9 cellular contexts compared by ENCODE assay signal in genomic region chr20:24470782-24471582, GRCh38. TPM values are rescaled to one million over a fixed set of nuclear protein-coding genes. Genes with fewer than 3 reads are reported as not detected.
DNase-seq lines count a peak whose midpoint lies in the region; ATAC-seq and TF ChIP-seq lines count a peak whose summit lies in the region.
"Had no signal": no experiment of that assay in that cellular context is flagged by ENCODE, and none has a peak within 500 bp of the region (broad histone marks: within the 10 kb centered on the region; RNA-seq: fewer than 3 reads in every experiment).

No MANE protein-coding gene starts in this region.

- no peak overlapping the region for H3K27ac ChIP-seq in CD4-positive, alpha-beta T cell (ENCODE audit: low read depth, low read length)
- H3K27ac ChIP-seq in WERI-Rb-1 (peak overlapping the region; percentile 82), PC-9 (no peak overlapping the region)
- H3K27ac ChIP-seq: VCaP had no signal

- no peaks in the 10 kb centered on the region for H3K9me3 ChIP-seq in CD4-positive, alpha-beta T cell (ENCODE audit: control insufficient read depth, low read length)
- H3K9me3 ChIP-seq in WERI-Rb-1 (ENCODE audit: severe bottlenecking) = no peaks in the 10 kb centered on the region
- no peaks in the 10 kb centered on the region for H3K9me3 ChIP-seq in PC-9 (ENCODE audit: insufficient read depth, low read depth)

- peaks cover 30% of the 10 kb centered on the region for H3K27me3 ChIP-seq in CD4-positive, alpha-beta T cell (ENCODE audit: control insufficient read depth, insufficient read depth, low read length)
- H3K27me3 ChIP-seq in WERI-Rb-1 (ENCODE audit: insufficient read depth, low read depth, severe bottlenecking) (no peaks in the 10 kb centered on the region), PC-9 (ENCODE audit: insufficient read depth, low read depth) (no peaks in the 10 kb centered on the region)

- no peak overlapping the region for H3K27ac Mint-ChIP-seq in CD4-positive, alpha-beta T cell

- H3K9me2 ChIP-seq in PC-9 (ENCODE audit: insufficient read depth) = no peaks in the 10 kb centered on the region

- peak overlapping the region; percentile 74 for H3K4me3 Mint-ChIP-seq in CD4-positive, alpha-beta T cell

- no peak overlapping the region for H2AFZ ChIP-seq in PC-9

- intact Hi-C loops in CD4-positive, alpha-beta T cell (cut with DNase I, micrococcal nuclease) = no loop called here
- intact Hi-C loops in left cardiac atrium (cut with DNase I) = no loop called here
- intact Hi-C loops in posterior vena cava (cut with DNase I) = no loop called here
- intact Hi-C loops in PC-9 (cut with micrococcal nuclease; ENCODE audit: unreplicated experiment) = loop anchor here (10.0 kb wide), 1 partner anchor 444 kb away; no protein-coding TSS in a partner anchor

- ATAC-seq in CD4-positive, alpha-beta T cell (ENCODE audit: poor library complexity) = no peak
- ATAC-seq in left cardiac atrium = peak; percentile 12 to 36
- ATAC-seq in esophagus mucosa = no peak

- H3K36me3 Mint-ChIP-seq in CD4-positive, alpha-beta T cell (ENCODE audit: low read depth) = no peaks in the 10 kb centered on the region

- peaks cover 10% of the 10 kb centered on the region for H3K4me1 Mint-ChIP-seq in CD4-positive, alpha-beta T cell (ENCODE audit: low read depth)

- no peak for DNase-seq in CD4-positive, alpha-beta T cell
- DNase-seq in WERI-Rb-1 (peak; percentile 67), left cardiac atrium (peak; percentile 36), posterior vena cava (ENCODE audit: low spot score) (peak; percentile 81), NCI-H2081 (lab: John Stamatoyannopoulos, UW) (no peak), PC-9 (no peak)
- DNase-seq in stimulated activated CD4-positive, alpha-beta T cell treated with anti-CD3 and anti-CD28 coated beads, Interleukin-15, amount 100 ng/mL, for 24 hours = no peak

- TF ChIP-seq CTCF in CD4-positive, alpha-beta T cell (IDR thresholded peaks at IDR 0.05) = no peak
- TF ChIP-seq CTCF in WERI-Rb-1 (IDR thresholded peaks at IDR 0.05; ENCODE audit: low read depth, low read length) (no peak), PC-9 (conservative IDR thresholded peaks at IDR 0.05) (no peak)

- H3K4me1 ChIP-seq in PC-9 (replicated peaks; ENCODE audit: insufficient read depth) = no peaks in the 10 kb centered on the region

- no peaks in the 10 kb centered on the region for H3K79me2 ChIP-seq in PC-9 (ENCODE audit: low read depth)

- no peaks in the 10 kb centered on the region for H3K9me3 Mint-ChIP-seq in CD4-positive, alpha-beta T cell

- no TSS peak for BruUV-seq in PC-9 (replicated peaks; lab: Mats Ljungman, UMichigan)

- H3K4me2 ChIP-seq in PC-9 = no peak overlapping the region

- H3K27me3 Mint-ChIP-seq in CD4-positive, alpha-beta T cell = peaks cover 68% of the 10 kb centered on the region

- no peaks in the 10 kb centered on the region for H4K20me1 ChIP-seq in PC-9 (ENCODE audit: insufficient read depth)

- no peaks in the 10 kb centered on the region for H3F3A ChIP-seq in PC-9 (ENCODE audit: insufficient read depth, low read depth)

- CTCF ChIA-PET in CD4-positive, alpha-beta T cell (lab: Charles Lee) = no interaction called here
- CTCF ChIA-PET in PC-9 (lab: Charles Lee) = no interaction called here

- H3K4me3 ChIP-seq in WERI-Rb-1 (ENCODE audit: low read depth, low read length) = peak overlapping the region; percentile 65
- no peak overlapping the region for H3K4me3 ChIP-seq in PC-9

- peaks cover 3% of the 10 kb centered on the region; the same call in 1 of the 2 replicates for H3K36me3 ChIP-seq in WERI-Rb-1
- no peaks in the 10 kb centered on the region for H3K36me3 ChIP-seq in PC-9 (ENCODE audit: low read depth)

- POLR2A ChIA-PET in CD4-positive, alpha-beta T cell (lab: Charles Lee) = interaction anchor here (0.6 kb wide), 1 partner anchor 120 kb away, joined by 4 read pairs; no protein-coding TSS in a partner anchor
- POLR2A ChIA-PET in PC-9 (lab: Charles Lee; ENCODE audit: unreplicated experiment) = no interaction called here

RNA-seq across cellular contexts. Expression of gene SYNDIG1, which starts 1.6 kb away (rescaled TPM):
- total RNA-seq in CD4-positive, alpha-beta T cell = not detected
- total RNA-seq in left cardiac atrium (10 to 100 TPM; 16.7 to 28.4 TPM), posterior vena cava (10 to 100 TPM; 11.3 to 22.5 TPM), esophagus mucosa (0.08 TPM), PC-9 (2021) (0.17 and 0.35 TPM in 2 replicates)

Comparison
In these comparisons a context has a peak if more than half of its experiments do, and no peak if none do; other contexts are left out.
1. ATAC-seq: peak in left cardiac atrium (2 of 2); none in CD4-positive, alpha-beta T cell (single experiment) and esophagus mucosa (single experiment).
2. DNase-seq: peak in WERI-Rb-1 (single experiment), left cardiac atrium (single experiment) and posterior vena cava (single experiment); none in CD4-positive, alpha-beta T cell (0 of 10), NCI-H2081 (0 of 2), PC-9 (0 of 2) and stimulated activated CD4-positive, alpha-beta T cell treated with anti-CD3 and anti-CD28 coated beads, Interleukin-15, amount 100 ng/mL, for 24 hours (single experiment).